ENCODE assay signal across 8 cellular contexts in genomic region chr22:42300286-42301071, GRCh38. TPM values are rescaled to one million over a fixed set of nuclear protein-coding genes. Genes with fewer than 3 reads are reported as not detected.
DNase-seq lines count a peak whose midpoint lies in the region; ATAC-seq, FAIRE-seq and TF ChIP-seq lines count a peak whose summit lies in the region.

No MANE protein-coding gene starts in this region.

- H2AFZ ChIP-seq in GM12878 (ENCODE audit: control insufficient read depth, low read depth, low read length) = peak overlapping the region; percentile 78

- SMC1A ChIA-PET in GM12878 (lab: Charles Lee; ENCODE audit: uncharacterized antibody, unreplicated experiment) = interaction anchor here (0.6 to 0.8 kb wide), 2 partner anchors 18 to 22 kb away, joined by 3 read pairs; no protein-coding TSS in a partner anchor

- peak overlapping the region; percentile 92 for H3K4me2 ChIP-seq in GM12878 (ENCODE audit: control insufficient read depth, insufficient read depth)

- H3K27me3 ChIP-seq in Panc1 (ENCODE audit: control insufficient read depth, insufficient read depth, low read length) (no peaks in the 10 kb centered on the region), GM12878 (replicated peaks in 1 of 2; ENCODE audit: control insufficient read depth in 2 of 2, insufficient read depth in 2 of 2, low read length in 1 of 2) (no peaks in the 10 kb centered on the region), pancreas (no peaks in the 10 kb centered on the region), tibial nerve (no peaks in the 10 kb centered on the region)

- H3K4me3 ChIP-seq in Panc1 (ENCODE audit: low read depth in 2 of 2, low read length in 2 of 2) (no peak overlapping the region), GM12878 (peak overlapping the region; percentile 55), pancreas (no peak overlapping the region), tibial nerve (peak overlapping the region in 1 of 4 donors; percentile 9)

- H3K9me3 ChIP-seq in Panc1 (ENCODE audit: control insufficient read depth, insufficient read depth, low read depth, low read length) (no peaks in the 10 kb centered on the region), GM12878 (replicated peaks; ENCODE audit: control insufficient read depth, insufficient read depth, low read length) (no peaks in the 10 kb centered on the region), pancreas (no peaks in the 10 kb centered on the region), tibial nerve (no peaks in the 10 kb centered on the region)

- H3K27ac ChIP-seq in Panc1 (ENCODE audit: low read length) = no peak overlapping the region
- H3K27ac ChIP-seq in GM12878 (ENCODE audit: control insufficient read depth, insufficient read depth) = peak overlapping the region; percentile 73
- no peak overlapping the region for H3K27ac ChIP-seq in pancreas
- peak overlapping the region in 2 of 4 donors; percentile 51 to 53 for H3K27ac ChIP-seq in tibial nerve

- no peak for TF ChIP-seq RAD21 in GM12878 (IDR thresholded peaks at IDR 0.05; ENCODE audit: insufficient read depth, low read depth, low read length)

- CTCF ChIA-PET in Panc1 (lab: Charles Lee) (no interaction called here), GM12878 (lab: Yijun Ruan, JAX) (interaction anchor here (0.6 to 1.5 kb wide), 3 partner anchors 22 to 127 kb away, joined by 3 to 5 read pairs (median 4); no protein-coding TSS in a partner anchor)

- DNase-seq in Panc1 (ENCODE audit: low read depth, low spot score) (no peak), GM12878 (ENCODE audit: low read depth, low spot score) (no peak), pancreas (no peak), tibial nerve (ENCODE audit: low spot score in 2 of 2) (no peak), iPS-NIHi11 (ENCODE audit: low spot score) (no peak), medulla oblongata (ENCODE audit: extremely low spot score) (no peak)

- RAD21 ChIA-PET in GM12878 (lab: Charles Lee; ENCODE audit: unreplicated experiment) = interaction anchor here (0.6 to 1.2 kb wide), 3 partner anchors 83 to 142 kb away, joined by 3 read pairs; no protein-coding TSS in a partner anchor

- in situ Hi-C loops in Panc1 (cut with HindIII; ENCODE audit: low pct_unique_long_range_greater_than_20kb, low sequenced_read_pairs) = no loop called here
- in situ Hi-C loops in GM12878 (cut with MboI) = no loop called here

- peak; percentile 65 for ATAC-seq in GM21825 (IDR thresholded peaks at IDR 0.05; ENCODE audit: unreplicated experiment)
- ATAC-seq in Panc1 = peak; percentile 50; the same call in 1 of the 2 replicates
- ATAC-seq in GM12878 = peak; percentile 94
- ATAC-seq in pancreas = peak in 3 of 4 donors; percentile 5 to 41 (median 9)
- ATAC-seq in GM18505 (IDR thresholded peaks at IDR 0.05; ENCODE audit: unreplicated experiment) = no peak

- no peaks in the 10 kb centered on the region for H3K79me2 ChIP-seq in GM12878 (ENCODE audit: control insufficient read depth, insufficient read depth, low read length)

- peak; percentile 91 for FAIRE-seq in GM12878 (lab: Jason Lieb, UNC)
- no peak for FAIRE-seq in pancreas (lab: Jason Lieb, UNC)

- POLR2A ChIA-PET in Panc1 (lab: Charles Lee) (interaction anchor here (0.7 kb wide), 1 partner anchor 989 kb away, joined by 3 read pairs; no protein-coding TSS in a partner anchor), GM12878 (lab: Charles Lee) (interaction anchor here (0.6 to 1.1 kb wide), 6 partner anchors 12 to 707 kb away, joined by 3 to 7 read pairs (median 4); no protein-coding TSS in a partner anchor)

- H3K36me3 ChIP-seq in Panc1 (ENCODE audit: control insufficient read depth, insufficient read depth, low read length) (no peaks in the 10 kb centered on the region), GM12878 (ENCODE audit: control insufficient read depth in 2 of 2, insufficient read depth in 2 of 2, low read length in 1 of 2) (no peaks in the 10 kb centered on the region), pancreas (no peaks in the 10 kb centered on the region), tibial nerve (no peaks in the 10 kb centered on the region)

- BruUV-seq in Panc1 (replicated peaks; lab: Mats Ljungman, UMichigan) = no TSS peak
- BruUV-seq in GM12878 (replicated peaks; lab: Mats Ljungman, UMichigan) = no TSS peak

- no peak for TF ChIP-seq POLR2A in GM12878 (IDR thresholded peaks at IDR 0.05; ENCODE audit: low read depth, low read length)
- TF ChIP-seq POLR2A in tibial nerve (IDR thresholded peaks at IDR 0.05) = no peak
- no peak for TF ChIP-seq POLR2A in GM18505 (IDR thresholded peaks at IDR 0.05; ENCODE audit: borderline replicate concordance, extremely low read depth, insufficient read depth, insufficient read length)

- H4K20me1 ChIP-seq in GM12878 (ENCODE audit: control insufficient read depth, insufficient read depth) = no peaks in the 10 kb centered on the region

- WGBS in GM12878 (ENCODE audit: insufficient coverage, insufficient replicate concordance, low lambda C conversion rate, missing lambda C conversion rate) = 10% methylated on average over 9 of the region's 10 CpGs
- 68 to 78% methylated on average over 10 of the region's 10 CpGs for WGBS in pancreas, 2 donors
- 26 to 34% methylated on average over 10 of the region's 10 CpGs for WGBS in tibial nerve, 2 donors

- peak overlapping the region; percentile 64 for H3K9ac ChIP-seq in GM12878 (ENCODE audit: control insufficient read depth, insufficient read depth, low read length)

- H3K4me1 ChIP-seq in Panc1 (ENCODE audit: control insufficient read depth, insufficient read depth, low read length) = peaks cover 14% of the 10 kb centered on the region
- peaks cover 22% of the 10 kb centered on the region for H3K4me1 ChIP-seq in GM12878 (ENCODE audit: control insufficient read depth, insufficient read depth, low read length)
- H3K4me1 ChIP-seq in pancreas = peaks cover 0 to 4% (median 0%) of the 10 kb centered on the region in 3 donors
- peaks cover 0 to 31% (median 17%) of the 10 kb centered on the region in 4 donors for H3K4me1 ChIP-seq in tibial nerve

- intact Hi-C loops in Panc1 (cut with micrococcal nuclease; ENCODE audit: unreplicated experiment) = no loop called here
- intact Hi-C loops in GM12878 (cut with micrococcal nuclease; ENCODE audit: unreplicated experiment) = no loop called here
- intact Hi-C loops in pancreas (cut with DNase I) = no loop called here

- no peak for TF ChIP-seq CTCF in Panc1 (IDR thresholded peaks at IDR 0.05)
- TF ChIP-seq CTCF in GM12878 (IDR thresholded peaks at IDR 0.05 in 2 of 3, conservative IDR thresholded peaks at IDR 0.05 in 1 of 3; ENCODE audit: control insufficient read depth in 2 of 3, extremely low read depth in 1 of 3, insufficient read depth in 1 of 3, low read depth in 3 of 3, low read length in 3 of 3) = no peak
- TF ChIP-seq CTCF in pancreas (IDR thresholded peaks at IDR 0.05) = no peak
- no peak for TF ChIP-seq CTCF in tibial nerve (IDR thresholded peaks at IDR 0.05)

- TF ChIP-seq EP300 in GM12878 (IDR thresholded peaks at IDR 0.05; ENCODE audit: borderline replicate concordance in 1 of 2, control insufficient read depth in 1 of 2, low read depth in 2 of 2, low read length in 2 of 2) (no peak), tibial nerve (IDR thresholded peaks at IDR 0.05) (no peak)

TF ChIP-seq in GM12878, 131 proteins besides CTCF, POLR2A, EP300 and RAD21 (continues in another document):
- TF ChIP-seq CREM (IDR thresholded peaks at IDR 0.05; ENCODE audit: low read depth) (0 out of 2 replicates have a peak, but pooled peaks have one; percentile 3), KLF5 (IDR thresholded peaks at IDR 0.05; ENCODE audit: partially characterized antibody) (no peak), ZNF384 (IDR thresholded peaks at IDR 0.05; ENCODE audit: borderline replicate concordance, low read depth, low read length) (peak; percentile 49; the same call in 1 of the 2 replicates), ZBED1 (IDR thresholded peaks at IDR 0.05; ENCODE audit: borderline replicate concordance) (no peak), SUZ12 (IDR thresholded peaks at IDR 0.05; ENCODE audit: unreplicated experiment) (no peak), RB1 (IDR thresholded peaks at IDR 0.05; ENCODE audit: borderline replicate concordance) (no peak), ZSCAN29 (IDR thresholded peaks at IDR 0.05) (no peak), ZZZ3 (IDR thresholded peaks at IDR 0.05; ENCODE audit: control insufficient read depth, insufficient read length, low read depth) (no peak), NR2C2 (IDR thresholded peaks at IDR 0.05; ENCODE audit: borderline replicate concordance, control insufficient read depth, insufficient read length, low read depth) (no peak), MTA3 (IDR thresholded peaks at IDR 0.05; ENCODE audit: borderline replicate concordance, low read length) (no peak), EED (IDR thresholded peaks at IDR 0.05; ENCODE audit: low read depth) (0 out of 2 replicates have a peak, but pooled peaks have one; percentile 29), TCF3 (IDR thresholded peaks at IDR 0.05; ENCODE audit: borderline replicate concordance, insufficient read depth, low read depth, low read length) (no peak), RUNX3 (IDR thresholded peaks at IDR 0.05; ENCODE audit: low read length) (peak; percentile 13; the same call in 1 of the 2 replicates)

RNA-seq across cellular contexts. Expression of gene TCF20, which starts 30.0 kb away (rescaled TPM):
- total RNA-seq in Panc1 (2021; ENCODE audit: unreplicated experiment) (79.8 TPM), GM12878 (2014; rRNA removed) (28.4 TPM in 2 replicates), GM12878 (2014; rRNA removed; fragmentation: Illumina TruSeq; extraction: Trizol) (26.4 and 26.9 TPM in 2 replicates), GM12878 (2021) (52.9 and 56.9 TPM in 2 replicates), pancreas (10 to 100 TPM; 15.8 to 28.3 (median 17.8) TPM), tibial nerve (10 to 100 TPM; 17.4 to 28.8 (median 24.7) TPM)
- polyA plus RNA-seq in Panc1 (2012; ENCODE audit: insufficient read length) = 30.0 TPM
- total RNA-seq in GM12878 (2013; cell fraction: nucleolus; rRNA removed) = 92.0 and 98.0 TPM in 2 replicates
- 8.2 TPM for polyA plus RNA-seq in GM12878 (2011; ENCODE audit: low read depth)
- polyA plus RNA-seq in GM12878 (2011; rRNA removed) (16.7 and 23.9 TPM in 2 replicates), GM12878 (2014; fragmentation: Illumina TruSeq; extraction: Trizol) (21.0 and 23.4 TPM in 2 replicates), GM12878 (2014; fragmentation: Nextera tagmentation; extraction: Ambion mirVana) (under 1 TPM; 0.69 to 0.89 TPM), GM12878 (2014; rRNA removed) (19.3 and 21.8 TPM in 2 replicates), GM12878 (2016; fragmentation: Nextera tagmentation; extraction: Ambion mirVana) (under 1 TPM; 0.64 to 0.80 TPM), pancreas (1 to 10 TPM; 7.8 to 8.1 TPM)
- polyA plus RNA-seq in GM12878 (2011; cell fraction: cytosol; rRNA removed) = 24.2 and 25.6 TPM in 2 replicates
- 21.6 and 21.7 TPM in 2 replicates for polyA plus RNA-seq in GM12878 (2011; cell fraction: nucleus; rRNA removed)
- polyA plus RNA-seq in GM12878 (2012) = 14.0 and 15.1 TPM in 2 replicates
- 60.0 and 66.1 TPM in 2 replicates for polyA minus RNA-seq in GM12878 (2011; rRNA and poly(A)+ RNA removed)
- polyA minus RNA-seq in GM12878 (2011; cell fraction: cytosol; rRNA and poly(A)+ RNA removed) = 26.2 and 29.5 TPM in 2 replicates
- 24.1 and 33.6 TPM in 2 replicates for polyA minus RNA-seq in GM12878 (2011; cell fraction: nucleus; rRNA and poly(A)+ RNA removed)
